ENCODE assay signal across 8 cellular contexts in genomic region chr19:51366999-51367564, GRCh38. TPM values are rescaled to one million over a fixed set of nuclear protein-coding genes. Genes with fewer than 3 reads are reported as not detected.
DNase-seq lines count a peak whose midpoint lies in the region; ATAC-seq and TF ChIP-seq lines count a peak whose summit lies in the region.

No MANE protein-coding gene starts in this region.

- H3K27me3 Mint-ChIP-seq in CD4-positive, CD25-positive, alpha-beta regulatory T cell: no peaks in the 10 kb centered on the region
- H3K27me3 Mint-ChIP-seq in T-cell: no peaks in the 10 kb centered on the region

- no peaks in the 10 kb centered on the region for H3K9me3 Mint-ChIP-seq in CD4-positive, CD25-positive, alpha-beta regulatory T cell
- no peaks in the 10 kb centered on the region for H3K9me3 Mint-ChIP-seq in T-cell

- peaks cover 0 to 70% (median 44%) of the 10 kb centered on the region in 4 donors for H3K4me1 Mint-ChIP-seq in CD4-positive, CD25-positive, alpha-beta regulatory T cell
- peaks cover 64 to 79% (median 73%) of the 10 kb centered on the region in 3 donors for H3K4me1 Mint-ChIP-seq in T-cell

- TF ChIP-seq CTCF in colonic mucosa (IDR thresholded peaks at IDR 0.05): no peak
- no peak for TF ChIP-seq CTCF in mucosa of descending colon (IDR thresholded peaks at IDR 0.05)

- H3K27ac Mint-ChIP-seq in CD4-positive, CD25-positive, alpha-beta regulatory T cell: peak overlapping the region; percentile 90 to 96 (median 94)
- H3K27ac Mint-ChIP-seq in T-cell: peak overlapping the region; percentile 93 to 97

- H3K36me3 Mint-ChIP-seq in CD4-positive, CD25-positive, alpha-beta regulatory T cell: no peaks in the 10 kb centered on the region
- no peaks in the 10 kb centered on the region for H3K36me3 Mint-ChIP-seq in T-cell

- peak; percentile 27 to 62 (median 42) for DNase-seq in CD4-positive, CD25-positive, alpha-beta regulatory T cell
- DNase-seq in T-cell (peak in 29 of 34 experiments; percentile 18 to 55 (median 36)), colonic mucosa (no peak), mucosa of descending colon (peak in 2 of 3 donors; percentile 74 to 80), ureter (ENCODE audit: low spot score) (peak; percentile 61)

- no peaks in the 10 kb centered on the region for H3K36me3 ChIP-seq in CD4-positive, CD25-positive, alpha-beta regulatory T cell (ENCODE audit: control insufficient read depth, insufficient read depth, low read length)
- H3K36me3 ChIP-seq in colonic mucosa: no peaks in the 10 kb centered on the region
- H3K36me3 ChIP-seq in mucosa of descending colon (ENCODE audit: low read depth): no peaks in the 10 kb centered on the region

- H3K27me3 ChIP-seq in CD4-positive, CD25-positive, alpha-beta regulatory T cell (ENCODE audit: control insufficient read depth, insufficient read depth, low read length): no peaks in the 10 kb centered on the region
- H3K27me3 ChIP-seq in colonic mucosa: no peaks in the 10 kb centered on the region

- H3K9me3 ChIP-seq in CD4-positive, CD25-positive, alpha-beta regulatory T cell (ENCODE audit: control insufficient read depth in 2 of 2, low read length in 2 of 2): no peaks in the 10 kb centered on the region
- H3K9me3 ChIP-seq in colonic mucosa: no peaks in the 10 kb centered on the region
- H3K9me3 ChIP-seq in mucosa of descending colon: no peaks in the 10 kb centered on the region

- peak overlapping the region; percentile 84 for H3K27ac ChIP-seq in CD4-positive, CD25-positive, alpha-beta regulatory T cell (ENCODE audit: insufficient read depth, low read length, poor library complexity, severe bottlenecking)
- H3K27ac ChIP-seq in colonic mucosa: peak overlapping the region; percentile 91

- CTCF ChIA-PET in T-cell (lab: Charles Lee): interaction anchor here in 1 of 2 donors (0.7 to 1.4 kb wide), 3 partner anchors 12 to 28 kb away, joined by 4 to 5 read pairs (median 5); no protein-coding TSS in a partner anchor

- H3K4me1 ChIP-seq in CD4-positive, CD25-positive, alpha-beta regulatory T cell (ENCODE audit: control insufficient read depth, insufficient read depth, low read length, poor library complexity, severe bottlenecking): peaks cover 43% of the 10 kb centered on the region
- H3K4me1 ChIP-seq in colonic mucosa: peaks cover 10% of the 10 kb centered on the region
- peaks cover 30% of the 10 kb centered on the region for H3K4me1 ChIP-seq in mucosa of descending colon (ENCODE audit: low read depth)

- peak overlapping the region; percentile 85 for H3K4me3 ChIP-seq in CD4-positive, CD25-positive, alpha-beta regulatory T cell (ENCODE audit: low read depth, low read length)
- H3K4me3 ChIP-seq in colonic mucosa (peak overlapping the region; percentile 76), mucosa of descending colon (peak overlapping the region; percentile 45)

- ATAC-seq in CD4-positive, CD25-positive, alpha-beta regulatory T cell (ENCODE audit: low read depth in 2 of 2): peak in 1 of 2 donors; percentile 2
- peak; percentile 1 for ATAC-seq in HG02610 (IDR thresholded peaks at IDR 0.05; ENCODE audit: unreplicated experiment)
- ATAC-seq in T-cell (replicated peaks in 1 of 4): peak; percentile 3 to 16 (median 5)
- ATAC-seq in mucosa of descending colon: peak; percentile 0
- ATAC-seq in GM19351 (IDR thresholded peaks at IDR 0.05; ENCODE audit: unreplicated experiment): no peak
- no peak for ATAC-seq in HG03039 (IDR thresholded peaks at IDR 0.05; ENCODE audit: unreplicated experiment)

- intact Hi-C loops in colonic mucosa (cut with DNase I): no loop called here
- intact Hi-C loops in mucosa of descending colon (cut with DNase I, micrococcal nuclease): no loop called here

- POLR2A ChIA-PET in T-cell (lab: Charles Lee): no interaction called here

- peak overlapping the region; percentile 92 to 100 (median 98) for H3K4me3 Mint-ChIP-seq in CD4-positive, CD25-positive, alpha-beta regulatory T cell
- H3K4me3 Mint-ChIP-seq in T-cell: peak overlapping the region; percentile 96 to 98 (median 96)

- peak overlapping the region; percentile 94 to 100 for H3K9ac ChIP-seq in colonic mucosa (ENCODE audit: low read depth in 2 of 2, low read length in 2 of 2)

RNA-seq across cellular contexts. Expression of gene ETFB, which starts 0.9 kb away (rescaled TPM):
- total RNA-seq in CD4-positive, CD25-positive, alpha-beta regulatory T cell: 41.7 TPM
- polyA plus RNA-seq in CD4-positive, CD25-positive, alpha-beta regulatory T cell: 100 to 1,000 TPM in 1 of 4 donors, 10 to 100 TPM in 3; 68.8 to 113 (median 79.5) TPM
- 10 to 100 TPM; 37.8 to 67.8 (median 61.1) TPM for total RNA-seq in T-cell
- 100 to 1,000 TPM; 141 to 217 TPM for total RNA-seq in colonic mucosa
- total RNA-seq in mucosa of descending colon: 100 to 1,000 TPM; 113 to 154 (median 130) TPM
- 73.4 TPM for total RNA-seq in ureter

RNA-seq across cellular contexts. Expression of gene CLDND2, which starts 1.7 kb away (rescaled TPM):
- total RNA-seq in CD4-positive, CD25-positive, alpha-beta regulatory T cell: not detected
- under 1 TPM in 1 of 4 donors, not detected in 3; 0.41 TPM for polyA plus RNA-seq in CD4-positive, CD25-positive, alpha-beta regulatory T cell
- total RNA-seq in T-cell: 1 to 10 TPM; 2.0 to 8.5 (median 5.8) TPM
- 1 to 10 TPM in 1 of 2 donors, not detected in 1; 2.9 TPM for total RNA-seq in colonic mucosa
- 1 to 10 TPM; 1.3 to 2.1 (median 1.3) TPM for total RNA-seq in mucosa of descending colon
- total RNA-seq in ureter: 1.7 TPM

RNA-seq across cellular contexts. Expression of gene NKG7, which starts 5.4 kb away (rescaled TPM):
- 1.8 TPM for total RNA-seq in CD4-positive, CD25-positive, alpha-beta regulatory T cell
- 10 to 100 TPM in 1 of 4 donors, 1 to 10 TPM in 3; 2.7 to 12.2 (median 4.5) TPM for polyA plus RNA-seq in CD4-positive, CD25-positive, alpha-beta regulatory T cell
- total RNA-seq in T-cell: 100 to 1,000 TPM in 4 of 5 donors, 10 to 100 TPM in 1; 42.9 to 356 (median 105) TPM
- 1 to 10 TPM; 2.3 to 2.7 TPM for total RNA-seq in colonic mucosa
- 1 to 10 TPM; 4.3 to 5.9 (median 4.4) TPM for total RNA-seq in mucosa of descending colon
- 1.7 TPM for total RNA-seq in ureter

RNA-seq across cellular contexts. Expression of gene LIM2, which starts 20.7 kb away (rescaled TPM):
- total RNA-seq in CD4-positive, CD25-positive, alpha-beta regulatory T cell: not detected
- polyA plus RNA-seq in CD4-positive, CD25-positive, alpha-beta regulatory T cell: not detected
- total RNA-seq in T-cell (not detected), colonic mucosa (not detected), mucosa of descending colon (not detected), ureter (not detected)

RNA-seq across cellular contexts. Expression of gene C19orf84, which starts 23.3 kb away (rescaled TPM):
- total RNA-seq in CD4-positive, CD25-positive, alpha-beta regulatory T cell: not detected
- not detected for polyA plus RNA-seq in CD4-positive, CD25-positive, alpha-beta regulatory T cell
- total RNA-seq in T-cell: not detected
- total RNA-seq in colonic mucosa: under 1 TPM in 1 of 2 donors, not detected in 1; 0.22 TPM
- total RNA-seq in mucosa of descending colon: not detected
- total RNA-seq in ureter: not detected

Comparison
In these comparisons a context has a peak if more than half of its experiments do, and no peak if none do; other contexts are left out.
1. ATAC-seq: peak in HG02610 (single experiment), T-cell (4 of 4) and mucosa of descending colon (single experiment); none in GM19351 (single experiment) and HG03039 (single experiment).
2. RNA of gene NKG7, which starts 5.4 kb away (total RNA-seq): 42.9 to 356 TPM in T-cell; 4.3 to 5.9 TPM in mucosa of descending colon, 2.3 to 2.7 TPM in colonic mucosa, 1.8 TPM in CD4-positive, CD25-positive, alpha-beta regulatory T cell (single experiment) and 1.7 TPM in ureter (single experiment); every median in the first group is over 4 times any median in the second.
3. Peak in every context shown above with its lines, with median percentiles within 50 percentile points of each other: H3K4me3 ChIP-seq.